ENCODE assay signal across 10 cellular contexts in genomic region chr3:15050405-15051092, GRCh38. TPM values are rescaled to one million over a fixed set of nuclear protein-coding genes. Genes with fewer than 3 reads are reported as not detected.
DNase-seq lines count a peak whose midpoint lies in the region; ATAC-seq and TF ChIP-seq lines count a peak whose summit lies in the region.
"Had no signal": no experiment of that assay in that cellular context is flagged by ENCODE, and none has a peak within 500 bp of the region (broad histone marks: within the 10 kb centered on the region; RNA-seq: fewer than 3 reads in every experiment).

No MANE protein-coding gene starts in this region.

- H3K4me1 Mint-ChIP-seq in activated CD4-positive, alpha-beta memory T cell treated with anti-CD3 and anti-CD28 coated beads for 36 hours (ENCODE audit: low read depth), result peaks cover 25% of the 10 kb centered on the region
- H3K4me1 Mint-ChIP-seq in chondrocyte (ENCODE audit: low read depth), result peaks cover 2% of the 10 kb centered on the region
- H3K4me1 Mint-ChIP-seq: mesothelial cell of epicardium had no signal

- peaks cover 2% of the 10 kb centered on the region for H3K9me3 Mint-ChIP-seq in activated CD4-positive, alpha-beta memory T cell treated with anti-CD3 and anti-CD28 coated beads for 36 hours
- no peaks in the 10 kb centered on the region for H3K9me3 Mint-ChIP-seq in chondrocyte (ENCODE audit: low read depth)
- H3K9me3 Mint-ChIP-seq: mesothelial cell of epicardium had no signal

- no peak overlapping the region for H3K27ac ChIP-seq in adrenal gland

- H3K36me3 Mint-ChIP-seq in activated CD4-positive, alpha-beta memory T cell treated with anti-CD3 and anti-CD28 coated beads for 36 hours, result peaks cover 40% of the 10 kb centered on the region
- peaks cover 17% of the 10 kb centered on the region for H3K36me3 Mint-ChIP-seq in chondrocyte (ENCODE audit: low read depth)

- H3K27ac Mint-ChIP-seq in activated CD4-positive, alpha-beta memory T cell treated with anti-CD3 and anti-CD28 coated beads for 36 hours, result peak overlapping the region; percentile 20
- H3K27ac Mint-ChIP-seq in chondrocyte (ENCODE audit: unreplicated experiment), result no peak overlapping the region
- H3K27ac Mint-ChIP-seq: mesothelial cell of epicardium had no signal

- TF ChIP-seq POLR2A in adrenal gland (IDR thresholded peaks at IDR 0.05), result no peak

- H3K4me3 Mint-ChIP-seq in activated CD4-positive, alpha-beta memory T cell treated with anti-CD3 and anti-CD28 coated beads for 36 hours, result no peak overlapping the region
- no peak overlapping the region for H3K4me3 Mint-ChIP-seq in chondrocyte (ENCODE audit: unreplicated experiment)
- H3K4me3 Mint-ChIP-seq: mesothelial cell of epicardium had no signal

- 80 to 91% (median 85%) methylated on average over 3 of the region's 3 CpGs for WGBS in adrenal gland, 4 donors

- no peak for TF ChIP-seq CTCF in GM10266 (IDR thresholded peaks at IDR 0.05; ENCODE audit: control insufficient read depth, insufficient read depth, low read depth, missing control alignments)
- no peak for TF ChIP-seq CTCF in adrenal gland (IDR thresholded peaks at IDR 0.05)
- TF ChIP-seq CTCF in chondrocyte (IDR thresholded peaks at IDR 0.05), result no peak

- POLR2A ChIA-PET in activated CD4-positive, alpha-beta memory T cell treated with anti-CD3 and anti-CD28 coated beads for 36 hours (lab: Charles Lee), result interaction anchor here (0.8 to 1.2 kb wide), 2 partner anchors 14 to 15 kb away, joined by 3 read pairs; no protein-coding TSS in a partner anchor

- H3K36me3 ChIP-seq in adrenal gland (replicated peaks in 1 of 2), result peaks cover 0 to 53% of the 10 kb centered on the region in 2 donors

- intact Hi-C loops in activated CD4-positive, alpha-beta memory T cell treated with anti-CD3 and anti-CD28 coated beads for 36 hours (cut with micrococcal nuclease), result no loop called here
- intact Hi-C loops in adrenal gland (cut with DNase I), result loop anchor here in 1 of 2 donors (10.0 kb wide), 1 partner anchor 126 kb away; no protein-coding TSS in a partner anchor

- no peaks in the 10 kb centered on the region for H3K27me3 Mint-ChIP-seq in activated CD4-positive, alpha-beta memory T cell treated with anti-CD3 and anti-CD28 coated beads for 36 hours
- H3K27me3 Mint-ChIP-seq in chondrocyte (ENCODE audit: low read depth), result no peaks in the 10 kb centered on the region

- no peaks in the 10 kb centered on the region for H3K9me3 ChIP-seq in adrenal gland (replicated peaks in 1 of 3)

- peak; percentile 64 for DNase-seq in GM10266 (ENCODE audit: extremely low spot score)
- no peak for DNase-seq in activated CD4-positive, alpha-beta memory T cell treated with anti-CD3 and anti-CD28 coated beads for 36 hours
- no peak for DNase-seq in adrenal gland
- no peak for DNase-seq in NCI-H1105 treated with DMSO at 0.1 percent for 48 hours (lab: John Stamatoyannopoulos, UW)
- no peak for DNase-seq in chondrocyte (ENCODE audit: low spot score)
- DNase-seq in Ammon's horn (ENCODE audit: low spot score), result no peak
- DNase-seq: DMS79 had no signal

- no peaks in the 10 kb centered on the region for H3K27me3 ChIP-seq in adrenal gland

- CTCF ChIA-PET in activated CD4-positive, alpha-beta memory T cell treated with anti-CD3 and anti-CD28 coated beads for 36 hours (lab: Charles Lee), result interaction anchor here (0.8 to 2.6 kb wide), 6 partner anchors 14 to 129 kb away, joined by 3 to 8 read pairs (median 4); partner anchors contain the start of gene MRPS25

- no peak overlapping the region for H3K4me3 ChIP-seq in adrenal gland

- ATAC-seq in GM19397 (IDR thresholded peaks at IDR 0.05; ENCODE audit: unreplicated experiment) (peak; percentile 73), HG03064 (IDR thresholded peaks at IDR 0.05; ENCODE audit: low read depth, unreplicated experiment) (peak; percentile 67)

- no peaks in the 10 kb centered on the region for H3K4me1 ChIP-seq in adrenal gland (replicated peaks in 1 of 2)

RNA-seq across cellular contexts. Expression of gene MRPS25, which starts 14.6 kb away (rescaled TPM):
- total RNA-seq in activated CD4-positive, alpha-beta memory T cell treated with anti-CD3 and anti-CD28 coated beads for 36 hours, result 10 to 100 TPM; 53.8 to 58.5 TPM
- total RNA-seq in adrenal gland (10 to 100 TPM; 12.9 to 66.7 (median 42.7) TPM), chondrocyte (29.5 to 35.7 TPM (median 29.8 TPM) in 3 replicates)
- polyA plus RNA-seq in adrenal gland, result 100 to 1,000 TPM in 1 of 3 donors, 10 to 100 TPM in 2; 47.1 to 145 (median 65.4) TPM

RNA-seq across cellular contexts. Expression of gene RBSN, which starts 48.4 kb away (rescaled TPM):
- 10 to 100 TPM; 15.0 to 15.3 TPM for total RNA-seq in activated CD4-positive, alpha-beta memory T cell treated with anti-CD3 and anti-CD28 coated beads for 36 hours
- total RNA-seq in adrenal gland (10 to 100 TPM; 20.8 to 33.9 (median 26.0) TPM), chondrocyte (22.3 to 31.4 TPM (median 24.1 TPM) in 3 replicates)
- polyA plus RNA-seq in adrenal gland, result 10 to 100 TPM in 2 of 3 donors, 1 to 10 TPM in 1; 5.7 to 14.8 (median 11.0) TPM
